Comparison of ENCODE assay signal across 8 cellular contexts in genomic region chr7:31236868-31237267, GRCh38.
"Had no signal": no experiment of that assay in that cellular context is flagged by ENCODE, and none has a peak within 500 bp of the region (broad histone marks: within the 10 kb centered on the region; RNA-seq: fewer than 3 reads in every experiment).

No MANE protein-coding gene starts in this region.

- FAIRE-seq: G401.6, GM12878, GM12891, GM12892, GM18507, GM19239 had no signal

- ATAC-seq: GM12878 had no signal

- DNase-seq: GDM1, GF-D8 had no signal

- H3K4me3 ChIP-seq: GM12878 had no signal
